ENCODE assay signal across 5 cellular contexts in genomic region chr7:72963056-72963455, GRCh38. TPM values are rescaled to one million over a fixed set of nuclear protein-coding genes. Genes with fewer than 3 reads are reported as not detected.
"Had no signal": no experiment of that assay in that cellular context is flagged by ENCODE, and none has a peak within 500 bp of the region (broad histone marks: within the 10 kb centered on the region; RNA-seq: fewer than 3 reads in every experiment).

No MANE protein-coding gene starts in this region.

RNA-seq across cellular contexts. Expression of gene TRIM74, which starts 6.2 kb away (rescaled TPM):
- total RNA-seq: GM23248, GM23338, H4, H7 had no signal
- polyA plus RNA-seq: GM23248, GM23338, H1 had no signal
